ENCODE assay signal across 1 cellular context in the genomic region with DNA sequence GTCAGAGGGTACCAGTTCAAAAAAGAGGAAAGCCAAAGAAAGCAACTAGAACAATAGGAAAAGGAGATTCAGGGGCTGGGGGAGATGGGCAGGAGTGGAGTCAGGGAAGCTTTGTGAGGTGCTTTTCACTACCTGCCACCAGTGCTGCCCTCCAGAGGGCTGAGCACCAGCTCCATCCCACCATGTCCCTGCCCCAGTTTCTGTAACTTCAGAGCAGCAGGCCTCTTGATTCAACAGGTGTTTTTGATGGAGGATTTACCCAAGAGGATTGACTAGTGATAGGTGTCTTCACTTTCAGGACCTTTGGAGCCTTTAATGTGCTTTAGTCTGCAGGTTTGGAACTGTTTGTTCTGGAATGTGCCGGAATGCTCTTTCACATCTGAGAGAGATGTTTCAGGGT.
TF ChIP-seq lines count a peak whose summit lies in the region.

No MANE protein-coding gene starts in this region.

TF ChIP-seq in H1, 55 proteins besides CTCF, POLR2A, EP300 and RAD21 (continued from another document):
- no peak for TF ChIP-seq CHD7 (IDR thresholded peaks at IDR 0.05; ENCODE audit: insufficient replicate concordance, low read length)
